22 cellular contexts compared by ENCODE assay signal in the genomic region with DNA sequence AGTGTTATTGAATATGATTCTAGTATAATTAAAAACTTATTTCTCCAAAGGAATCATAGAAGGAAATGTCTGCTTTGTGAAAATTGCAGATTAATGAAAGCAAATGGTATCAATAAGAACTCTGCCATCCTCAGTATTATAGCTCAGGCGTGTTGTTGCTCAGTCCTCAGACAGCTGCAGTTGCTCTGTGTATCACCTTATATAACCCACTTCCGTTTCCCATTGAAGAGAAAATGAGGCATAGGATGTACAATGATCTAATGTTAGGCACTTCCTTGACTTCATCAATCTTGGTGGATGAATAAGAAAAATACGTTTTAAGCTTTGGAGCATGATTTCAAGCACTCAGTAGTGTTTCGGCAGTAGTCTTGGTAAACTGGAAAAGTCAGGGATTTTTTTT. TPM values are rescaled to one million over a fixed set of nuclear protein-coding genes. Genes with fewer than 3 reads are reported as not detected.
DNase-seq lines count a peak whose midpoint lies in the region; ATAC-seq and TF ChIP-seq lines count a peak whose summit lies in the region.
"Had no signal": no experiment of that assay in that cellular context is flagged by ENCODE, and none has a peak within 500 bp of the region (broad histone marks: within the 10 kb centered on the region; RNA-seq: fewer than 3 reads in every experiment).

No MANE protein-coding gene starts in this region.

- CTCF ChIA-PET in CD4-positive, alpha-beta T cell (lab: Charles Lee) = interaction anchor here (0.6 to 2.8 kb wide), 7 partner anchors 14 to 229 kb away, joined by 3 to 10 read pairs (median 4); a partner anchor contains a TSS
- CTCF ChIA-PET in activated CD4-positive, alpha-beta memory T cell treated with anti-CD3 and anti-CD28 coated beads for 36 hours (lab: Charles Lee) = no interaction called here

- H3K4me3 ChIP-seq in DND-41 (ENCODE audit: low read depth in 1 of 2, low read length in 2 of 2) (no peak overlapping the region), vagina (no peak overlapping the region)
- H3K4me3 ChIP-seq: HAP-1, prostate gland had no signal

- H3K36me3 Mint-ChIP-seq in CD4-positive, alpha-beta T cell (ENCODE audit: low read depth) = peaks cover 32% of the 10 kb centered on the region
- H3K36me3 Mint-ChIP-seq in activated CD4-positive, alpha-beta memory T cell treated with anti-CD3 and anti-CD28 coated beads for 36 hours = peaks cover 15% of the 10 kb centered on the region
- H3K36me3 Mint-ChIP-seq in effector memory CD8-positive, alpha-beta T cell (ENCODE audit: insufficient read depth) = peaks cover 26% of the 10 kb centered on the region

- no peak for TF ChIP-seq POLR2A in vagina (IDR thresholded peaks at IDR 0.05)

- H3K27me3 Mint-ChIP-seq in CD4-positive, alpha-beta T cell = no peaks in the 10 kb centered on the region
- no peaks in the 10 kb centered on the region for H3K27me3 Mint-ChIP-seq in activated CD4-positive, alpha-beta memory T cell treated with anti-CD3 and anti-CD28 coated beads for 36 hours
- H3K27me3 Mint-ChIP-seq in effector memory CD8-positive, alpha-beta T cell = no peaks in the 10 kb centered on the region
- H3K27me3 Mint-ChIP-seq: memory B cell had no signal

- H3K4me2 ChIP-seq in DND-41 (ENCODE audit: insufficient read depth, low read length) = peak overlapping the region; percentile 18

- H3K27ac Mint-ChIP-seq in CD4-positive, alpha-beta T cell = peak overlapping the region; percentile 96
- H3K27ac Mint-ChIP-seq in activated CD4-positive, alpha-beta memory T cell treated with anti-CD3 and anti-CD28 coated beads for 36 hours = peak overlapping the region; percentile 89
- H3K27ac Mint-ChIP-seq in effector memory CD8-positive, alpha-beta T cell = peak overlapping the region; percentile 94 to 99
- H3K27ac Mint-ChIP-seq: memory B cell, nephron had no signal

- peak overlapping the region; percentile 79 for H3K4me3 Mint-ChIP-seq in CD4-positive, alpha-beta T cell
- peak overlapping the region; percentile 47 for H3K4me3 Mint-ChIP-seq in activated CD4-positive, alpha-beta memory T cell treated with anti-CD3 and anti-CD28 coated beads for 36 hours
- H3K4me3 Mint-ChIP-seq in effector memory CD8-positive, alpha-beta T cell = peak overlapping the region; percentile 93 to 94
- H3K4me3 Mint-ChIP-seq: memory B cell, nephron had no signal

- H3K9me3 Mint-ChIP-seq in CD4-positive, alpha-beta T cell = no peaks in the 10 kb centered on the region
- H3K9me3 Mint-ChIP-seq in activated CD4-positive, alpha-beta memory T cell treated with anti-CD3 and anti-CD28 coated beads for 36 hours = no peaks in the 10 kb centered on the region
- H3K9me3 Mint-ChIP-seq in effector memory CD8-positive, alpha-beta T cell = no peaks in the 10 kb centered on the region
- H3K9me3 Mint-ChIP-seq: memory B cell, nephron had no signal

- no peaks in the 10 kb centered on the region for H4K20me1 ChIP-seq in DND-41 (ENCODE audit: insufficient read depth, low read length)

- peaks cover 24% of the 10 kb centered on the region for H3K4me1 Mint-ChIP-seq in CD4-positive, alpha-beta T cell (ENCODE audit: low read depth)
- H3K4me1 Mint-ChIP-seq in activated CD4-positive, alpha-beta memory T cell treated with anti-CD3 and anti-CD28 coated beads for 36 hours (ENCODE audit: low read depth) = peaks cover 25% of the 10 kb centered on the region
- peaks cover 10 to 17% of the 10 kb centered on the region in 2 donors for H3K4me1 Mint-ChIP-seq in effector memory CD8-positive, alpha-beta T cell (ENCODE audit: low read depth in 2 of 2)

- H3K27ac ChIP-seq in CD4-positive, alpha-beta T cell (ENCODE audit: low read depth, low read length) = peak overlapping the region; percentile 82
- H3K27ac ChIP-seq in DND-41 (ENCODE audit: low read length) (peak overlapping the region; percentile 78), vagina (no peak overlapping the region)
- H3K27ac ChIP-seq: prostate gland, VCaP had no signal

- intact Hi-C loops in CD4-positive, alpha-beta T cell (cut with DNase I, micrococcal nuclease) = loop anchor here (2.0 to 5.0 kb wide), 2 partner anchors 13 to 40 kb away; a partner anchor contains a TSS
- intact Hi-C loops in activated CD4-positive, alpha-beta memory T cell treated with anti-CD3 and anti-CD28 coated beads for 36 hours (cut with micrococcal nuclease) = loop anchor here (5.0 kb wide), 2 partner anchors 40 to 385 kb away; no protein-coding TSS in a partner anchor
- intact Hi-C loops in vagina (cut with DNase I) = no loop called here

- peak overlapping the region; percentile 29 for H3K9ac ChIP-seq in DND-41 (ENCODE audit: low read depth, low read length)

- no peak for DNase-seq in CD4-positive, alpha-beta T cell
- peak; percentile 48 for DNase-seq in DND-41
- DNase-seq in activated CD4-positive, alpha-beta memory T cell treated with anti-CD3 and anti-CD28 coated beads for 36 hours = peak; percentile 15
- no peak for DNase-seq in effector memory CD8-positive, alpha-beta T cell
- no peak for DNase-seq in vagina (ENCODE audit: extremely low spot score in 2 of 2)
- DNase-seq: anterior cingulate cortex; Calu3; cerebellar nuclear complex; hippocampal formation; KBM-7; kidney; NCI-H1930; NCI-H510A; stimulated activated CD4-positive, alpha-beta T cell treated with anti-CD3 and anti-CD28 coated beads, Interleukin-2, amount 100 ng/mL, for 48 hours; SW 1271 had no signal

- 0 out of 2 replicates have a peak overlapping the region, but pooled peaks have one; percentile 47 for H2AFZ ChIP-seq in DND-41 (ENCODE audit: low read depth, low read length)

- peak; percentile 61 for ATAC-seq in CD4-positive, alpha-beta T cell (ENCODE audit: poor library complexity)
- ATAC-seq in DND-41 (ENCODE audit: insufficient read depth, low read depth) = peak; percentile 98
- peak; percentile 85 for ATAC-seq in effector memory CD8-positive, alpha-beta T cell (replicated peaks)
- ATAC-seq in GM19328 (IDR thresholded peaks at IDR 0.05; ENCODE audit: unreplicated experiment) = no peak
- ATAC-seq in HG03469 (IDR thresholded peaks at IDR 0.05; ENCODE audit: unreplicated experiment) = no peak

- H3K79me2 ChIP-seq in DND-41 (ENCODE audit: insufficient read depth, low read length) = peaks cover 4% of the 10 kb centered on the region

- H3K4me1 ChIP-seq in DND-41 (ENCODE audit: insufficient read depth, low read length) (peaks cover 32% of the 10 kb centered on the region), vagina (no peaks in the 10 kb centered on the region)
- H3K4me1 ChIP-seq: HAP-1, prostate gland had no signal

- H3K9me3 ChIP-seq in CD4-positive, alpha-beta T cell (ENCODE audit: control insufficient read depth, low read length) = no peaks in the 10 kb centered on the region
- no peaks in the 10 kb centered on the region for H3K9me3 ChIP-seq in DND-41 (ENCODE audit: insufficient read depth, low read length, severe bottlenecking)
- H3K9me3 ChIP-seq in vagina = no peaks in the 10 kb centered on the region
- H3K9me3 ChIP-seq: HAP-1, prostate gland had no signal

- TF ChIP-seq CTCF in CD4-positive, alpha-beta T cell (IDR thresholded peaks at IDR 0.05) = no peak
- TF ChIP-seq CTCF in DND-41 (IDR thresholded peaks at IDR 0.05; ENCODE audit: borderline replicate concordance, extremely low read depth, low read length, poor library complexity, severe bottlenecking) (no peak), vagina (IDR thresholded peaks at IDR 0.05) (no peak)

- POLR2A ChIA-PET in CD4-positive, alpha-beta T cell (lab: Charles Lee) = interaction anchor here (0.7 to 2.9 kb wide), 7 partner anchors 14 to 1207 kb away, joined by 6 to 76 read pairs (median 7); a partner anchor contains a TSS
- POLR2A ChIA-PET in activated CD4-positive, alpha-beta memory T cell treated with anti-CD3 and anti-CD28 coated beads for 36 hours (lab: Charles Lee) = interaction anchor here (2.5 kb wide), 2 partner anchors 14 to 22 kb away, joined by 9 to 13 read pairs; a partner anchor contains a TSS

- H3K36me3 ChIP-seq in DND-41 (ENCODE audit: insufficient read depth, low read length) (peaks cover 25% of the 10 kb centered on the region), vagina (peaks cover 0 to 11% of the 10 kb centered on the region in 2 donors)
- H3K36me3 ChIP-seq: HAP-1, prostate gland had no signal

- no peaks in the 10 kb centered on the region for H3K27me3 ChIP-seq in CD4-positive, alpha-beta T cell (ENCODE audit: control insufficient read depth, insufficient read depth, low read length)
- H3K27me3 ChIP-seq in DND-41 (ENCODE audit: insufficient read depth, low read length, poor library complexity) = no peaks in the 10 kb centered on the region
- no peaks in the 10 kb centered on the region for H3K27me3 ChIP-seq in vagina

RNA-seq across cellular contexts. Expression of a gene that starts 14.1 kb away (rescaled TPM):
- total RNA-seq in CD4-positive, alpha-beta T cell = 10 to 100 TPM; 25.5 to 29.4 TPM
- total RNA-seq in activated CD4-positive, alpha-beta memory T cell treated with anti-CD3 and anti-CD28 coated beads for 36 hours = 10 to 100 TPM; 17.5 to 18.3 TPM
- 24.1 TPM for total RNA-seq in vagina

RNA-seq across cellular contexts. Expression of a gene that starts 14.9 kb away (rescaled TPM):
- total RNA-seq in CD4-positive, alpha-beta T cell = 100 to 1,000 TPM; 448 to 460 TPM
- 100 to 1,000 TPM; 299 TPM for total RNA-seq in activated CD4-positive, alpha-beta memory T cell treated with anti-CD3 and anti-CD28 coated beads for 36 hours
- 413 TPM for total RNA-seq in vagina

RNA-seq across cellular contexts. Expression of a gene that starts 25.4 kb away (rescaled TPM):
- total RNA-seq in CD4-positive, alpha-beta T cell = 10 to 100 TPM; 35.4 to 37.8 TPM
- total RNA-seq in activated CD4-positive, alpha-beta memory T cell treated with anti-CD3 and anti-CD28 coated beads for 36 hours = 10 to 100 TPM; 29.1 to 29.2 TPM
- 20.9 TPM for total RNA-seq in vagina

RNA-seq across cellular contexts. Expression of a gene that starts 25.6 kb away (rescaled TPM):
- total RNA-seq in CD4-positive, alpha-beta T cell = 100 to 1,000 TPM; 133 to 134 TPM
- total RNA-seq in activated CD4-positive, alpha-beta memory T cell treated with anti-CD3 and anti-CD28 coated beads for 36 hours = 10 to 100 TPM; 53.4 to 56.6 TPM
- total RNA-seq in vagina = 28.0 TPM

RNA-seq across cellular contexts. Expression of a gene that starts 41.2 kb away (rescaled TPM):
- 10 to 100 TPM; 11.4 to 12.1 TPM for total RNA-seq in CD4-positive, alpha-beta T cell
- total RNA-seq in activated CD4-positive, alpha-beta memory T cell treated with anti-CD3 and anti-CD28 coated beads for 36 hours = 1 to 10 TPM; 7.5 to 8.0 TPM
- 114 TPM for total RNA-seq in vagina

Comparison
In these comparisons a context has a peak if more than half of its experiments do, and no peak if none do; other contexts are left out.
1. ATAC-seq: peak in CD4-positive, alpha-beta T cell (single experiment), DND-41 (single experiment) and effector memory CD8-positive, alpha-beta T cell (single experiment); none in GM19328 (single experiment) and HG03469 (single experiment).
2. DNase-seq: peak in DND-41 (single experiment) and activated CD4-positive, alpha-beta memory T cell treated with anti-CD3 and anti-CD28 coated beads for 36 hours (single experiment); none in CD4-positive, alpha-beta T cell (0 of 10), effector memory CD8-positive, alpha-beta T cell (0 of 3) and vagina (0 of 2).
3. Peak in every context shown above with its lines, with median percentiles within 50 percentile points of each other: H3K27ac Mint-ChIP-seq and H3K4me3 Mint-ChIP-seq.